In genomic region chr15:80906159-80906775, GRCh38 we compare ENCODE assay signal across 13 cellular contexts.
DNase-seq lines count a peak whose midpoint lies in the region; ATAC-seq and TF ChIP-seq lines count a peak whose summit lies in the region.
"Had no signal": no experiment of that assay in that cellular context is flagged by ENCODE, and none has a peak within 500 bp of the region (broad histone marks: within the 10 kb centered on the region; RNA-seq: fewer than 3 reads in every experiment).

No MANE protein-coding gene starts in this region.

- DNase-seq in COR-L47 (lab: John Stamatoyannopoulos, UW) (peak; percentile 95), M059J (ENCODE audit: low read depth) (peak; percentile 87), NCI-H748 treated with DMSO at 0.1 percent for 48 hours (lab: John Stamatoyannopoulos, UW) (peak; percentile 85), fibroblast of mammary gland (ENCODE audit: low read depth) (peak; percentile 35), epidermal melanocyte (ENCODE audit: insufficient read length, low spot score) (no peak)
- no peak for DNase-seq in stimulated activated CD4-positive, alpha-beta T cell treated with anti-CD3 and anti-CD28 coated beads, Interleukin-4, amount 100 ng/mL, for 1 hour
- DNase-seq: dermis blood vessel endothelial cell; naive B cell; NK-92 treated with Interleukin-12 subunit alpha and Interleukin-12 subunit beta, amount 100 ng/mL, for 24 hours; stimulated activated CD4-positive, alpha-beta T cell treated with anti-CD3 and anti-CD28 coated beads, Interleukin-1b, Interleukin-23, amount 100 ng/mL, for 48 hours had no signal

- no peak for ATAC-seq in HG03521 (IDR thresholded peaks at IDR 0.05; ENCODE audit: unreplicated experiment)
- no peak for ATAC-seq in gastroesophageal sphincter

- no peak for TF ChIP-seq EP300 in gastroesophageal sphincter (IDR thresholded peaks at IDR 0.05)

- H3K4me3 ChIP-seq in fibroblast of mammary gland (ENCODE audit: control insufficient read depth, low read depth, low read length) (no peak overlapping the region), gastroesophageal sphincter (no peak overlapping the region)
- H3K4me3 ChIP-seq: suprapubic skin had no signal

- H3K4me1 ChIP-seq in gastroesophageal sphincter, result no peaks in the 10 kb centered on the region
- H3K4me1 ChIP-seq: suprapubic skin had no signal

- WGBS in gastroesophageal sphincter (ENCODE audit: low coverage in 1 of 2), 2 donors, result 80 to 100% methylated on average over 1 to 3 of the region's 11 CpGs

- peaks cover 0 to 72% of the 10 kb centered on the region in 2 donors for H3K36me3 ChIP-seq in gastroesophageal sphincter

- H3K27me3 ChIP-seq in gastroesophageal sphincter, result no peaks in the 10 kb centered on the region
- H3K27me3 ChIP-seq: suprapubic skin had no signal

- TF ChIP-seq POLR2A in gastroesophageal sphincter (IDR thresholded peaks at IDR 0.05), result no peak

- H3K27ac ChIP-seq in gastroesophageal sphincter, result no peak overlapping the region
- H3K27ac ChIP-seq: suprapubic skin had no signal

- H3K9me3 ChIP-seq in gastroesophageal sphincter, result no peaks in the 10 kb centered on the region
- H3K9me3 ChIP-seq: suprapubic skin had no signal

- TF ChIP-seq CTCF in fibroblast of mammary gland (conservative IDR thresholded peaks at IDR 0.05; ENCODE audit: control insufficient read depth, insufficient read depth, low read depth, low read length) (no peak), gastroesophageal sphincter (IDR thresholded peaks at IDR 0.05) (no peak)

Comparison
In these comparisons a context has a peak if more than half of its experiments do, and no peak if none do; other contexts are left out.
1. DNase-seq: peak in COR-L47 (single experiment), M059J (single experiment), NCI-H748 treated with DMSO at 0.1 percent for 48 hours (single experiment) and fibroblast of mammary gland (single experiment); none in stimulated activated CD4-positive, alpha-beta T cell treated with anti-CD3 and anti-CD28 coated beads, Interleukin-4, amount 100 ng/mL, for 1 hour (single experiment) and epidermal melanocyte (single experiment).